In genomic region chr10:80290474-80291220, GRCh38 we compare ENCODE assay signal across 35 cellular contexts. TPM values are rescaled to one million over a fixed set of nuclear protein-coding genes. Genes with fewer than 3 reads are reported as not detected.
DNase-seq lines count a peak whose midpoint lies in the region; ATAC-seq, FAIRE-seq and TF ChIP-seq lines count a peak whose summit lies in the region.
"Had no signal": no experiment of that assay in that cellular context is flagged by ENCODE, and none has a peak within 500 bp of the region (broad histone marks: within the 10 kb centered on the region; RNA-seq: fewer than 3 reads in every experiment).

No MANE protein-coding gene starts in this region.

- in situ Hi-C loops in HepG2 (cut with HindIII; ENCODE audit: extremely low pct_ligation_motif_present, low pct_unique_long_range_greater_than_20kb), result no loop called here

- DNase-seq in HCT116 (ENCODE audit: low read depth, low spot score) (no peak), body of pancreas (no peak), HepG2 (ENCODE audit: low spot score) (peak; percentile 88), NCI-H524 (lab: John Stamatoyannopoulos, UW) (no peak)
- DNase-seq in activated T-cell treated with anti-CD3 and anti-CD28 coated beads, Interleukin-2, amount 50 U/mL, for 4 hours, result no peak
- DNase-seq: activated CD4-positive, alpha-beta T cell treated with anti-CD3 and anti-CD28 coated beads, Interleukin-2, amount 10 ng/mL, durations not matched to agents 24 days and 14 days; activated gamma-delta T cell treated with Interleukin-2 at 50 U/mL for 16 hours; activated T-cell treated with anti-CD3 and anti-CD28 coated beads, Interleukin-2, amount 50 U/mL, for 24 hours; effector memory CD4-positive, alpha-beta T cell; midbrain; naive thymus-derived CD8-positive, alpha-beta T cell; NCI-H1092 treated with DMSO at 0.1 percent for 48 hours; NCI-H1694 treated with DMSO at 0.1 percent for 48 hours; NCI-H82; occipital lobe; psoas muscle; SJCRH30; stimulated activated CD4-positive, alpha-beta T cell treated with anti-CD3 and anti-CD28 coated beads, Interleukin-15, amount 100 ng/mL, for 24 hours; stimulated activated CD4-positive, alpha-beta T cell treated with anti-CD3 and anti-CD28 coated beads, Interleukin-4, amount 100 ng/mL, for 4 hours; T1000 had no signal

- no peak overlapping the region for H3K9ac ChIP-seq in HCT116 (ENCODE audit: low read length)
- H3K9ac ChIP-seq in HepG2 (ENCODE audit: insufficient read depth, low read depth, low read length), result peak overlapping the region; percentile 74
- H3K9ac ChIP-seq: BLaER1 had no signal

- intact Hi-C loops in HCT116 (cut with micrococcal nuclease), result no loop called here
- intact Hi-C loops in body of pancreas (cut with DNase I), result no loop called here
- intact Hi-C loops in HepG2 (cut with micrococcal nuclease; ENCODE audit: unreplicated experiment), result no loop called here

- BruUV-seq in HCT116 (replicated peaks; lab: Mats Ljungman, UMichigan) (no TSS peak), HepG2 (replicated peaks; lab: Mats Ljungman, UMichigan) (no TSS peak)

- no peaks in the 10 kb centered on the region for H3K9me2 ChIP-seq in HCT116 (ENCODE audit: insufficient read depth)

- WGBS in body of pancreas, 2 donors, result 28 to 38% methylated on average over 4 of the region's 4 CpGs
- WGBS in HepG2 (ENCODE audit: low lambda C conversion rate), result 1% methylated on average over 4 of the region's 4 CpGs

- H3K27me3 Mint-ChIP-seq in activated T-cell treated with anti-CD3 and anti-CD28 coated beads, Interleukin-2, amount 50 U/mL, for 4 hours (ENCODE audit: low read depth), result peaks cover 18% of the 10 kb centered on the region

- CTCF ChIA-PET in HCT116 (lab: Charles Lee), result no interaction called here
- CTCF ChIA-PET in HepG2 (lab: Yijun Ruan, JAX; ENCODE audit: low intra/inter-chr PET ratio, low total read pairs), result no interaction called here

- no peaks in the 10 kb centered on the region for H3K36me3 Mint-ChIP-seq in activated T-cell treated with anti-CD3 and anti-CD28 coated beads, Interleukin-2, amount 50 U/mL, for 4 hours (ENCODE audit: insufficient read depth)

- H3K36me3 ChIP-seq in HCT116 (ENCODE audit: control insufficient read depth in 1 of 2, insufficient read depth in 2 of 2, low read length in 2 of 2) (no peaks in the 10 kb centered on the region), body of pancreas (replicated peaks in 1 of 2; ENCODE audit: insufficient read depth in 1 of 2, low read depth in 2 of 2) (no peaks in the 10 kb centered on the region), HepG2 (replicated peaks in 1 of 2; ENCODE audit: control insufficient read depth in 1 of 2, insufficient read depth in 2 of 2, low read length in 2 of 2) (no peaks in the 10 kb centered on the region)
- H3K36me3 ChIP-seq: ascending aorta, BLaER1, cardiac muscle cell, SJCRH30, transverse colon had no signal

- H2AFZ ChIP-seq in HCT116 (ENCODE audit: low read depth, low read length, poor library complexity, severe bottlenecking) (peak overlapping the region; percentile 93), HepG2 (ENCODE audit: low read length) (no peak overlapping the region)

- RAD21 ChIA-PET in HCT116 (lab: Charles Lee; ENCODE audit: low non-redundant PET in 1 of 2, low total read pairs in 2 of 2, uncharacterized antibody in 2 of 2, unreplicated experiment in 2 of 2), result no interaction called here

- TF ChIP-seq POLR2A in HCT116 (IDR thresholded peaks at IDR 0.05; ENCODE audit: borderline replicate concordance, extremely low read depth, insufficient read depth, insufficient read length), result no peak
- TF ChIP-seq POLR2A in body of pancreas (IDR thresholded peaks at IDR 0.05), result no peak
- TF ChIP-seq POLR2A in HepG2 (IDR thresholded peaks at IDR 0.05; ENCODE audit: insufficient read depth in 1 of 2, low read depth in 2 of 2, low read length in 2 of 2), result peak in 1 of 2 experiments; percentile 52; a peak in 2 of 4 replicates

- TF ChIP-seq EP300 in HepG2 (IDR thresholded peaks at IDR 0.05; ENCODE audit: low read depth in 2 of 2, low read length in 2 of 2), result peak in 1 of 2 experiments; percentile 95; a peak in 2 of 4 replicates
- TF ChIP-seq EP300 in HepG2 (CRISPR knock-in tag; IDR thresholded peaks at IDR 0.05; ENCODE audit: borderline replicate concordance), result peak; percentile 64; the same call in 1 of the 2 replicates

- FAIRE-seq in HepG2 (lab: Jason Lieb, UNC), result peak; percentile 98
- FAIRE-seq: colon, G401.6 had no signal

- no peak overlapping the region for H3K4me3 Mint-ChIP-seq in activated T-cell treated with anti-CD3 and anti-CD28 coated beads, Interleukin-2, amount 50 U/mL, for 4 hours
- H3K4me3 Mint-ChIP-seq: activated CD4-positive, alpha-beta T cell treated with anti-CD3 and anti-CD28 coated beads, Interleukin-2, amount 10 ng/mL, durations not matched to agents 24 days and 14 days; activated T-cell treated with anti-CD3 and anti-CD28 coated beads, Interleukin-2, amount 50 U/mL, for 24 hours; naive thymus-derived CD8-positive, alpha-beta T cell had no signal

- POLR2A ChIA-PET in HCT116 (lab: Charles Lee), result no interaction called here
- POLR2A ChIA-PET in HepG2 (lab: Yijun Ruan, JAX), result interaction anchor here (0.9 to 6.5 kb wide), 13 partner anchors 9 to 215 kb away, joined by 3 to 69 read pairs (median 7); partner anchors contain the start of gene PRXL2A

- H3K79me2 ChIP-seq in HCT116 (ENCODE audit: insufficient read depth, low read length) (no peaks in the 10 kb centered on the region), HepG2 (ENCODE audit: insufficient read depth, low read length) (peaks cover 37% of the 10 kb centered on the region)

- H3K27me3 ChIP-seq in HCT116 (ENCODE audit: insufficient read depth, low read length), result no peaks in the 10 kb centered on the region
- no peaks in the 10 kb centered on the region for H3K27me3 ChIP-seq in body of pancreas
- no peaks in the 10 kb centered on the region; a peak in 1 of 5 replicates for H3K27me3 ChIP-seq in HepG2 (ENCODE audit: control insufficient read depth in 1 of 2, insufficient read depth in 2 of 2, low read length in 2 of 2)
- H3K27me3 ChIP-seq: ascending aorta, BLaER1, cardiac muscle cell, SJCRH30, transverse colon had no signal

- H3K27ac ChIP-seq in 22Rv1, result peak overlapping the region; percentile 94
- H3K27ac ChIP-seq in HCT116 (ENCODE audit: low read depth, low read length), result no peak overlapping the region
- peak overlapping the region; percentile 85 to 91 (median 90) for H3K27ac ChIP-seq in body of pancreas
- peak overlapping the region; percentile 94 for H3K27ac ChIP-seq in HepG2 (ENCODE audit: extremely low read length, insufficient read depth, low read length)
- H3K27ac ChIP-seq: ascending aorta, BLaER1, epithelial cell of prostate, psoas muscle, SJCRH30 had no signal

- ATAC-seq in HCT116 (no peak), body of pancreas (no peak), HepG2 (peak; percentile 67), HG02884 (IDR thresholded peaks at IDR 0.05; ENCODE audit: unreplicated experiment) (no peak), HG03457 (IDR thresholded peaks at IDR 0.05; ENCODE audit: unreplicated experiment) (no peak)
- no peak for ATAC-seq in activated T-cell treated with anti-CD3 and anti-CD28 coated beads, Interleukin-2, amount 50 U/mL, for 4 hours
- ATAC-seq: naive thymus-derived CD8-positive, alpha-beta T cell; psoas muscle had no signal

- H3K9me3 Mint-ChIP-seq in activated T-cell treated with anti-CD3 and anti-CD28 coated beads, Interleukin-2, amount 50 U/mL, for 4 hours, result no peaks in the 10 kb centered on the region
- H3K9me3 Mint-ChIP-seq: activated CD4-positive, alpha-beta T cell treated with anti-CD3 and anti-CD28 coated beads, Interleukin-2, amount 10 ng/mL, durations not matched to agents 24 days and 14 days; activated T-cell treated with anti-CD3 and anti-CD28 coated beads, Interleukin-2, amount 50 U/mL, for 24 hours had no signal

- TF ChIP-seq RAD21 in HCT116 (IDR thresholded peaks at IDR 0.05; ENCODE audit: low read depth) (no peak), HepG2 (CRISPR knock-in tag; IDR thresholded peaks at IDR 0.05) (no peak)

- H3K4me1 ChIP-seq in HCT116 (ENCODE audit: control insufficient read depth in 1 of 2, insufficient read depth in 2 of 2, low read length in 2 of 2) (peaks cover 4 to 13% of the 10 kb centered on the region in 2 experiments; a peak in 3 of 4 replicates), body of pancreas (peaks cover 29% of the 10 kb centered on the region), HepG2 (ENCODE audit: insufficient read depth, low read length) (peaks cover 84% of the 10 kb centered on the region)
- H3K4me1 ChIP-seq: ascending aorta, psoas muscle, SJCRH30 had no signal

- H3K4me2 ChIP-seq in HCT116 (ENCODE audit: low read length) (no peak overlapping the region), HepG2 (ENCODE audit: low read depth, low read length) (peak overlapping the region; percentile 89)
- H3K4me2 ChIP-seq: BLaER1 had no signal

- no peak overlapping the region for H3K4me3 ChIP-seq in HCT116 (replicated peaks in 1 of 2; ENCODE audit: low read depth in 1 of 2, low read length in 2 of 2)
- H3K4me3 ChIP-seq in body of pancreas, result no peak overlapping the region
- H3K4me3 ChIP-seq in HepG2 (replicated peaks in 1 of 3; ENCODE audit: insufficient read depth in 1 of 3, low read depth in 2 of 3, low read length in 3 of 3), result peak overlapping the region in 2 of 3 experiments; percentile 29 to 62; a peak in 3 of 6 replicates
- H3K4me3 ChIP-seq: ascending aorta, BLaER1, cardiac muscle cell, psoas muscle, SJCRH30, transverse colon had no signal

- no peaks in the 10 kb centered on the region for H3K4me1 Mint-ChIP-seq in activated T-cell treated with anti-CD3 and anti-CD28 coated beads, Interleukin-2, amount 50 U/mL, for 4 hours (ENCODE audit: low read depth)
- H3K4me1 Mint-ChIP-seq: activated CD4-positive, alpha-beta T cell treated with anti-CD3 and anti-CD28 coated beads, Interleukin-2, amount 10 ng/mL, durations not matched to agents 24 days and 14 days had no signal

- H4K20me1 ChIP-seq in HCT116 (ENCODE audit: insufficient read depth), result no peaks in the 10 kb centered on the region
- H4K20me1 ChIP-seq in HepG2 (ENCODE audit: insufficient read depth, low read length), result no peaks in the 10 kb centered on the region
- H4K20me1 ChIP-seq: BLaER1 had no signal

- TF ChIP-seq CTCF in 22Rv1 (IDR thresholded peaks at IDR 0.05) (no peak), HCT116 (IDR thresholded peaks at IDR 0.05 in 2 of 3, conservative IDR thresholded peaks at IDR 0.05 in 1 of 3; ENCODE audit: borderline replicate concordance in 1 of 3, insufficient read depth in 1 of 3, low read depth in 2 of 3, low read length in 2 of 3) (no peak), body of pancreas (IDR thresholded peaks at IDR 0.05) (peak in 1 of 7 experiments; percentile 8), HepG2 (CRISPR knock-in tag; IDR thresholded peaks at IDR 0.05) (no peak)

- H3K9me3 ChIP-seq in HCT116 (ENCODE audit: control insufficient read depth in 1 of 2, insufficient read depth in 1 of 2, low read depth in 1 of 2, low read length in 2 of 2) (no peaks in the 10 kb centered on the region), body of pancreas (no peaks in the 10 kb centered on the region), HepG2 (ENCODE audit: low read length) (no peaks in the 10 kb centered on the region)
- H3K9me3 ChIP-seq: ascending aorta, BLaER1, psoas muscle, SJCRH30, transverse colon had no signal

RNA-seq across cellular contexts. Expression of gene MAT1A, which starts 1.2 kb away (rescaled TPM):
- total RNA-seq in HCT116 (2021; ENCODE audit: unreplicated experiment), result 1.6 TPM
- polyA plus RNA-seq in HCT116 (2012), result 1.5 and 3.1 TPM in 2 replicates
- total RNA-seq in body of pancreas, result 10 to 100 TPM in 1 of 2 donors, 1 to 10 TPM in 1; 9.6 to 11.9 TPM
- total RNA-seq in HepG2 (2016; rRNA removed; fragmentation: Illumina TruSeq; extraction: Trizol), result 76.9 and 101 TPM in 2 replicates
- 8.2 and 9.7 TPM in 2 replicates for total RNA-seq in HepG2 (2016; cell fraction: cytosol; rRNA removed; fragmentation: Illumina TruSeq; extraction: Trizol; ENCODE audit: low read depth)
- 77.4 and 101 TPM in 2 replicates for total RNA-seq in HepG2 (2016; cell fraction: insoluble cytoplasmic fraction; rRNA removed; fragmentation: Illumina TruSeq; extraction: Trizol)
- total RNA-seq in HepG2 (2016; cell fraction: membrane; rRNA removed; fragmentation: Illumina TruSeq; extraction: Trizol), result 35.3 and 36.5 TPM in 2 replicates
- 51.9 and 57.9 TPM in 2 replicates for total RNA-seq in HepG2 (2016; cell fraction: nucleus; rRNA removed; fragmentation: Illumina TruSeq; extraction: Trizol)
- 57.1 and 71.8 TPM in 2 replicates for polyA plus RNA-seq in HepG2 (2011; rRNA removed)
- 67.8 and 68.7 TPM in 2 replicates for polyA plus RNA-seq in HepG2 (2011; cell fraction: cytosol; rRNA removed)
- polyA plus RNA-seq in HepG2 (2011; cell fraction: nucleus; rRNA removed), result 86.2 and 106 TPM in 2 replicates
- polyA plus RNA-seq in HepG2 (2012), result 51.2 and 64.8 TPM in 2 replicates
- 7.9 and 9.8 TPM in 2 replicates for polyA plus RNA-seq in HepG2 (2016; cell fraction: cytosol; fragmentation: Illumina TruSeq; extraction: Trizol; ENCODE audit: low read depth)
- polyA plus RNA-seq in HepG2 (2016; cell fraction: insoluble cytoplasmic fraction; fragmentation: Illumina TruSeq; extraction: Trizol; ENCODE audit: low read depth), result 98.3 and 108 TPM in 2 replicates
- polyA plus RNA-seq in HepG2 (2016; cell fraction: membrane; fragmentation: Illumina TruSeq; extraction: Trizol; ENCODE audit: low read depth), result 26.5 and 26.9 TPM in 2 replicates
- 93.4 and 100 TPM in 2 replicates for polyA plus RNA-seq in HepG2 (2016; cell fraction: nucleus; fragmentation: Illumina TruSeq; extraction: Trizol; ENCODE audit: insufficient read depth, low read depth)
- polyA minus RNA-seq in HepG2 (2011; rRNA and poly(A)+ RNA removed; ENCODE audit: low replicate concordance), result 0.07 and 103 TPM in 2 replicates
- polyA minus RNA-seq in HepG2 (2011; cell fraction: cytosol; rRNA and poly(A)+ RNA removed), result 28.5 and 32.8 TPM in 2 replicates
- polyA minus RNA-seq in HepG2 (2011; cell fraction: nucleus; rRNA and poly(A)+ RNA removed), result 23.2 and 35.9 TPM in 2 replicates
- under 1 TPM; 0.13 to 0.54 (median 0.16) TPM for total RNA-seq in activated T-cell treated with anti-CD3 and anti-CD28 coated beads, Interleukin-2, amount 50 U/mL, for 4 hours
- total RNA-seq: activated CD4-positive, alpha-beta T cell treated with anti-CD3 and anti-CD28 coated beads, Interleukin-2, amount 10 ng/mL, durations not matched to agents 24 days and 14 days; activated CD8-positive, alpha-beta memory T cell treated with anti-CD3 and anti-CD28 coated beads for 36 hours; M059J; naive thymus-derived CD8-positive, alpha-beta T cell; occipital lobe; RPMI7951; SJCRH30; subcutaneous adipose tissue had no signal
- polyA plus RNA-seq: AG04450; naive thymus-derived CD8-positive, alpha-beta T cell; psoas muscle had no signal

Comparison
In these comparisons a context has a peak if more than half of its experiments do, and no peak if none do; other contexts are left out.
1. H3K4me3 ChIP-seq: peak in HepG2 (2 of 3); none in HCT116 (0 of 2) and body of pancreas (0 of 2).